In the genomic region with DNA sequence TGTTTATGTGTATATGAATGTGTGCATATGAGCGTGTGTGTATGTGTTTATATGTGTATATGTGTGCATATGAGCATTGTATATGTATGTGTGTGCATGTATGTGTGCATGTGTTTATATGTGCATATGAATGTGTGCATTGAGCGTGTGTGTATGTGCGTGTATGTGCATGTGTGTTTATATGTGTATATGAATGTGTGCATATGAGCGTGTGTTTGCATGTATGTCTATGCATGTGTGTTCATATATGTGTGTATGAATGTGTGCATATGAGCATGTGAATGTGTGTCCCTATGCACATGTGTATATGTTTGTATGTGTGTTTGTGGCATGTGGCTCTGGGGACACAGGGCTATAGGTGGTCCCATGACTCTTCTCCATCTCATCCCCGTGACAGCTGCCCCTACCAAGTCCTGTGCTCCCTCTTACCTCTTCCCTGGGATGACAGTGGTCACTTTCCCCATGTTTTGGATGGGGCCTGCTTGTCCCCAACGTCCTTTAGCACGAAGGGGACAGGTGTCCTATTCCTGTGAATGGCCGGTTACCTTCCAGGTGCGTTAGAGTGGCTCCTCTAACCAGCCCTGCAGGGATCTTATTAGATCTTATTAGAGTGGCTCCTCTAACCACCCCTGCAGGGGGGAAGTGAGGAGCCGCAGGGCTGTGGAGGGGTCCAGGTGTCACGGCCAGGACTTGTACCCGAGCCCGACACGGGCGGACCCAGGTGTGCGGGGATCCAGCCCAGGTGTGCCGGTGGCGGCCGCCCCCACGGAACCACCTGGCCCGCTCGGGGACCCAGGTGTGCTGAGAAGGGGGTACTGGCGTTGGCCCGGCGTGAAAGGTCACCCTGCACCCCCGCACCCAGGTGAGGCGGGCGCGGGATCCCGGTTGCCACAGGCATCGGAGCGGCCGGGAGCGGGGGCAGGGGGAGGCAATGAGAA, we compare ENCODE assay signal across 8 cellular contexts.
A peak's percentile ranks its signal among the peaks of the same experiment; 100 is the strongest.
DNase-seq lines count a peak whose midpoint lies in the region; ATAC-seq and TF ChIP-seq lines count a peak whose summit lies in the region.

No MANE protein-coding gene starts in this region.

- H3K27ac ChIP-seq in SJCRH30 (no peak overlapping the region), right atrium auricular region (peak overlapping the region in 1 of 2 donors; percentile 75)

- no peaks in the 10 kb centered on the region for H3K36me3 Mint-ChIP-seq in activated naive CD4-positive, alpha-beta T cell treated with anti-CD3 and anti-CD28 coated beads for 36 hours (ENCODE audit: low read depth)
- no peaks in the 10 kb centered on the region for H3K36me3 Mint-ChIP-seq in stimulated activated effector memory CD8-positive, alpha-beta T cell treated with anti-CD3 and anti-CD28 coated beads, Interleukin-12 subunit alpha, Interleukin-12 subunit beta, amount 100 ng/mL, for 72 hours

- no peak for TF ChIP-seq CTCF in right atrium auricular region (IDR thresholded peaks at IDR 0.05)

- DNase-seq in activated naive CD4-positive, alpha-beta T cell treated with anti-CD3 and anti-CD28 coated beads for 36 hours = no peak
- no peak for DNase-seq in activated naive CD4-positive, alpha-beta T cell treated with anti-CD3 and anti-CD28 coated beads, Interleukin-2, amount 50 U/mL, for 16 hours
- DNase-seq in SJCRH30 (no peak), right atrium auricular region (ENCODE audit: low spot score) (no peak), SK-N-DZ (ENCODE audit: low spot score) (no peak), AG08395 (ENCODE audit: low spot score) (no peak), C1 segment of cervical spinal cord (lab: John Stamatoyannopoulos, UW) (no peak)
- peak in 1 of 2 donors; percentile 9 for DNase-seq in stimulated activated effector memory CD8-positive, alpha-beta T cell treated with anti-CD3 and anti-CD28 coated beads, Interleukin-12 subunit alpha, Interleukin-12 subunit beta, amount 100 ng/mL, for 72 hours (ENCODE audit: low spot score in 2 of 2)

- intact Hi-C loops in activated naive CD4-positive, alpha-beta T cell treated with anti-CD3 and anti-CD28 coated beads for 36 hours (cut with micrococcal nuclease) = loop anchor here (1.0 to 5.0 kb wide), 4 partner anchors 150 to 379 kb away; a partner anchor contains a TSS

- no peaks in the 10 kb centered on the region for H3K4me1 ChIP-seq in SJCRH30
- peaks cover 0 to 14% of the 10 kb centered on the region in 2 donors for H3K4me1 ChIP-seq in right atrium auricular region

- H3K36me3 ChIP-seq in SJCRH30 (no peaks in the 10 kb centered on the region), right atrium auricular region (no peaks in the 10 kb centered on the region)

- CTCF ChIA-PET in activated naive CD4-positive, alpha-beta T cell treated with anti-CD3 and anti-CD28 coated beads for 36 hours (lab: Charles Lee) = no interaction called here

- ATAC-seq in stimulated activated effector memory CD8-positive, alpha-beta T cell treated with anti-CD3 and anti-CD28 coated beads, Interleukin-12 subunit alpha, Interleukin-12 subunit beta, amount 100 ng/mL, for 72 hours = no peak

- H3K27ac Mint-ChIP-seq in activated naive CD4-positive, alpha-beta T cell treated with anti-CD3 and anti-CD28 coated beads for 36 hours = no peak overlapping the region
- no peak overlapping the region for H3K27ac Mint-ChIP-seq in stimulated activated effector memory CD8-positive, alpha-beta T cell treated with anti-CD3 and anti-CD28 coated beads, Interleukin-12 subunit alpha, Interleukin-12 subunit beta, amount 100 ng/mL, for 72 hours

- H3K9me3 ChIP-seq in SJCRH30 (replicated peaks) (no peaks in the 10 kb centered on the region), right atrium auricular region (no peaks in the 10 kb centered on the region)

- peaks cover 18% of the 10 kb centered on the region for H3K27me3 Mint-ChIP-seq in activated naive CD4-positive, alpha-beta T cell treated with anti-CD3 and anti-CD28 coated beads for 36 hours (ENCODE audit: low read depth)

- H3K4me3 Mint-ChIP-seq in activated naive CD4-positive, alpha-beta T cell treated with anti-CD3 and anti-CD28 coated beads for 36 hours = peak overlapping the region; percentile 24
- H3K4me3 Mint-ChIP-seq in stimulated activated effector memory CD8-positive, alpha-beta T cell treated with anti-CD3 and anti-CD28 coated beads, Interleukin-12 subunit alpha, Interleukin-12 subunit beta, amount 100 ng/mL, for 72 hours = peak overlapping the region; percentile 51

- H3K27me3 ChIP-seq in SJCRH30 = peaks cover 10% of the 10 kb centered on the region
- H3K27me3 ChIP-seq in right atrium auricular region = no peaks in the 10 kb centered on the region

- H3K4me1 Mint-ChIP-seq in activated naive CD4-positive, alpha-beta T cell treated with anti-CD3 and anti-CD28 coated beads for 36 hours (ENCODE audit: low read depth) = peaks cover 3% of the 10 kb centered on the region
- peaks cover 20% of the 10 kb centered on the region for H3K4me1 Mint-ChIP-seq in stimulated activated effector memory CD8-positive, alpha-beta T cell treated with anti-CD3 and anti-CD28 coated beads, Interleukin-12 subunit alpha, Interleukin-12 subunit beta, amount 100 ng/mL, for 72 hours

- H3K4me3 ChIP-seq in SJCRH30 (peak overlapping the region; percentile 42), right atrium auricular region (peak overlapping the region; percentile 44 to 67)

- H3K9me3 Mint-ChIP-seq in activated naive CD4-positive, alpha-beta T cell treated with anti-CD3 and anti-CD28 coated beads for 36 hours = no peaks in the 10 kb centered on the region
- no peaks in the 10 kb centered on the region for H3K9me3 Mint-ChIP-seq in stimulated activated effector memory CD8-positive, alpha-beta T cell treated with anti-CD3 and anti-CD28 coated beads, Interleukin-12 subunit alpha, Interleukin-12 subunit beta, amount 100 ng/mL, for 72 hours
